1 cellular context compared by ENCODE assay signal in the genomic region with DNA sequence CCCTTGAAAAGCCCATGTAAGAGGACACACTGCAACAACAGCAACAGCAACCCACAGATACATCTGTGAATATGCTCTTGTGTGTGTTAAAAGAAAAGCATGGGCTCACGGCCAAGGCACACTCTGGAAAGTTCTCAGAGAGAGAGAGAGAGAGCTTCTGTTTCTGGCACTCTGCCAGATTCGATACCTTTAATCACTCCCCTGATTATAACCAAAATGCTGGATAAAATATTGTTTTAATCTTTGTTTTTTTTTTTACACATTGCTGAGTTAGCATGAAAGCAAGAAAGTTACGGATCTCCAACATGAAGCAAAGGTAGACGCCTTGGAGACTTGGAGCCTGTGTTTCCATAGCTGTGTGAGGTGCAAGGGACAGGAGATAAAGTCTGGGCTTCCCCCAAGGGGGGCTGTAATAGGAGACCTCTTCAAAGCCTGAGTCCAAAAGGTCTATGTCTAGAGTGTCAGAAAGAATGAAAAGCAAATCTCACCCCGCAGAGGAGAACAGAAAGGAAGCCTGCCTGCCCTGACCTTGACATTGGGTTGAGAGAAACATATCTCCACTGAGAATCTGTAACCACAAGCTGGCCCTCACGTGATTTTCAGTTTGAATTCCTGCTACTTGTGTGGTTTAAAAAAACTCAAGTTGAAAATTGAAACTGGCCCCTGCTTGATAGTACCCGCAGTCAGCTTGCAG.
TF ChIP-seq lines count a peak whose summit lies in the region.

No MANE protein-coding gene starts in this region.

TF ChIP-seq in SK-N-SH, 30 proteins besides CTCF, POLR2A, EP300 and RAD21 (continued from another document):
- TF ChIP-seq TAF1 (IDR thresholded peaks at IDR 0.05; ENCODE audit: borderline replicate concordance, low read depth, low read length) (no peak), TEAD4 (IDR thresholded peaks at IDR 0.05; ENCODE audit: borderline replicate concordance, insufficient read depth) (no peak), POLR2AphosphoS5 (IDR thresholded peaks at IDR 0.05; ENCODE audit: low read depth, low read length) (no peak), NFIC (IDR thresholded peaks at IDR 0.05; ENCODE audit: borderline replicate concordance) (no peak), RXRA (IDR thresholded peaks at IDR 0.05; ENCODE audit: borderline replicate concordance, low read depth) (no peak), GATA2 (CRISPR knock-in tag; IDR thresholded peaks at IDR 0.05) (no peak), JUND (IDR thresholded peaks at IDR 0.05) (no peak), SMC3 (IDR thresholded peaks at IDR 0.05; ENCODE audit: low read depth, low read length) (no peak), RCOR1 (IDR thresholded peaks at IDR 0.05; ENCODE audit: low read length) (no peak), RFX5 (IDR thresholded peaks at IDR 0.05; ENCODE audit: low read length) (no peak)
- TF ChIP-seq, protein P1, sequence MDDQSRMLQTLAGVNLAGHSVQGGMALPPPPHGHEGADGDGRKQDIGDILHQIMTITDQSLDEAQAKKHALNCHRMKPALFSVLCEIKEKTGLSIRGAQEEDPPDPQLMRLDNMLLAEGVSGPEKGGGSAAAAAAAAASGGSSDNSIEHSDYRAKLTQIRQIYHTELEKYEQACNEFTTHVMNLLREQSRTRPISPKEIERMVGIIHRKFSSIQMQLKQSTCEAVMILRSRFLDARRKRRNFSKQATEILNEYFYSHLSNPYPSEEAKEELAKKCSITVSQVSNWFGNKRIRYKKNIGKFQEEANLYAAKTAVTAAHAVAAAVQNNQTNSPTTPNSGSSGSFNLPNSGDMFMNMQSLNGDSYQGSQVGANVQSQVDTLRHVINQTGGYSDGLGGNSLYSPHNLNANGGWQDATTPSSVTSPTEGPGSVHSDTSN (IDR thresholded peaks at IDR 0.05): no peak
- TF ChIP-seq, protein P2, sequence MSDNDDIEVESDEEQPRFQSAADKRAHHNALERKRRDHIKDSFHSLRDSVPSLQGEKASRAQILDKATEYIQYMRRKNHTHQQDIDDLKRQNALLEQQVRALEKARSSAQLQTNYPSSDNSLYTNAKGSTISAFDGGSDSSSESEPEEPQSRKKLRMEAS (IDR thresholded peaks at IDR 0.05; ENCODE audit: low read depth): no peak
- TF ChIP-seq, protein P3, sequence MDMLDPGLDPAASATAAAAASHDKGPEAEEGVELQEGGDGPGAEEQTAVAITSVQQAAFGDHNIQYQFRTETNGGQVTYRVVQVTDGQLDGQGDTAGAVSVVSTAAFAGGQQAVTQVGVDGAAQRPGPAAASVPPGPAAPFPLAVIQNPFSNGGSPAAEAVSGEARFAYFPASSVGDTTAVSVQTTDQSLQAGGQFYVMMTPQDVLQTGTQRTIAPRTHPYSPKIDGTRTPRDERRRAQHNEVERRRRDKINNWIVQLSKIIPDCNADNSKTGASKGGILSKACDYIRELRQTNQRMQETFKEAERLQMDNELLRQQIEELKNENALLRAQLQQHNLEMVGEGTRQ (IDR thresholded peaks at IDR 0.05; ENCODE audit: borderline replicate concordance, low read depth, low read length): no peak
